Comparison of ENCODE assay signal across 9 cellular contexts in genomic region chr11:66082936-66083698, GRCh38. TPM values are rescaled to one million over a fixed set of nuclear protein-coding genes. Genes with fewer than 3 reads are reported as not detected.
DNase-seq lines count a peak whose midpoint lies in the region; ATAC-seq, FAIRE-seq and TF ChIP-seq lines count a peak whose summit lies in the region.
"Had no signal": no experiment of that assay in that cellular context is flagged by ENCODE, and none has a peak within 500 bp of the region (broad histone marks: within the 10 kb centered on the region; RNA-seq: fewer than 3 reads in every experiment).

No MANE protein-coding gene starts in this region.

- H3K9me3 Mint-ChIP-seq in osteocyte (ENCODE audit: unreplicated experiment): no peaks in the 10 kb centered on the region

- ATAC-seq in K562 (peak; percentile 77), GM21447 (IDR thresholded peaks at IDR 0.05; ENCODE audit: unreplicated experiment) (no peak), GM18870 (IDR thresholded peaks at IDR 0.05; ENCODE audit: unreplicated experiment) (no peak)

- H3K9me1 ChIP-seq in K562 (ENCODE audit: control insufficient read depth, insufficient read depth, low read length): no peaks in the 10 kb centered on the region

- TF ChIP-seq POLR2A in GM12892 (IDR thresholded peaks at IDR 0.05; ENCODE audit: low read depth, low read length): no peak
- TF ChIP-seq POLR2A in K562 (conservative IDR thresholded peaks at IDR 0.05): no peak

- peaks cover 61% of the 10 kb centered on the region for H3K79me2 ChIP-seq in K562 (ENCODE audit: control insufficient read depth, insufficient read depth, low read length)

- peak; percentile 48 for TF ChIP-seq EP300 in K562 (IDR thresholded peaks at IDR 0.05; ENCODE audit: low read length)

- peak overlapping the region; percentile 71 for H3K27ac Mint-ChIP-seq in osteocyte (ENCODE audit: unreplicated experiment)

- peak; percentile 62 for FAIRE-seq in GM12892 (lab: Jason Lieb, UNC)
- FAIRE-seq in K562 (lab: Jason Lieb, UNC): peak; percentile 78

- peak overlapping the region; percentile 6; the same call in 1 of the 2 replicates for H3K4me2 ChIP-seq in K562 (ENCODE audit: insufficient read depth, low read length)

- intact Hi-C loops in K562 (cut with micrococcal nuclease): loop anchor here (1.0 kb wide), 1 partner anchor 38 kb away; no protein-coding TSS in a partner anchor

- no peak overlapping the region for H3K4me3 ChIP-seq in K562

- H3K4me1 Mint-ChIP-seq in osteocyte (ENCODE audit: unreplicated experiment): peaks cover 52% of the 10 kb centered on the region

- H3K36me3 ChIP-seq in K562 (ENCODE audit: control insufficient read depth, insufficient read depth, low read length): no peaks in the 10 kb centered on the region

- no peak for TF ChIP-seq RAD21 in K562 (CRISPR knock-in tag; conservative IDR thresholded peaks at IDR 0.05 in 1 of 2, IDR thresholded peaks at IDR 0.05 in 1 of 2)

- H3K36me3 Mint-ChIP-seq in osteocyte (ENCODE audit: unreplicated experiment): peaks cover under 1% of the 10 kb centered on the region

- H3K4me3 Mint-ChIP-seq in osteocyte (ENCODE audit: unreplicated experiment): peak overlapping the region; percentile 2

- no TSS peak for BruUV-seq in K562 (replicated peaks; lab: Mats Ljungman, UMichigan)

- CTCF ChIA-PET in K562 (lab: Yijun Ruan, JAX; ENCODE audit: low intra/inter-chr PET ratio): no interaction called here

- peaks cover 13 to 46% of the 10 kb centered on the region in 2 experiments for H3K4me1 ChIP-seq in K562 (replicated peaks in 1 of 2; ENCODE audit: control insufficient read depth in 2 of 2, insufficient read depth in 2 of 2, low read length in 2 of 2)

- H3K9me3 ChIP-seq in K562 (replicated peaks; ENCODE audit: control insufficient read depth, insufficient read depth, low read depth, low read length): no peaks in the 10 kb centered on the region

- DNase-seq in GM12892 (ENCODE audit: insufficient read length) (no peak), NCI-H2227 treated with DMSO at 0.1 percent for 48 hours (lab: John Stamatoyannopoulos, UW) (peak; percentile 84), K562 (ENCODE audit: extremely low read depth in 1 of 4, low spot score in 3 of 4) (peak in 3 of 4 experiments; percentile 19 to 83 (median 75)), osteocyte (ENCODE audit: extremely low spot score, unreplicated experiment) (peak; percentile 11), SKM-1 (lab: John Stamatoyannopoulos, UW; ENCODE audit: unreplicated experiment) (no peak)
- no peak for DNase-seq in stimulated activated CD4-positive, alpha-beta T cell treated with anti-CD3 and anti-CD28 coated beads, Interleukin-1b, Interleukin-23, amount 100 ng/mL, for 48 hours
- DNase-seq: activated CD8-positive, alpha-beta memory T cell treated with anti-CD3 and anti-CD28 coated beads, Interleukin-2, amount 50 U/mL, for 4 hours had no signal

- POLR2A ChIA-PET in K562 (lab: Yijun Ruan, JAX): interaction anchor here (0.6 to 1.8 kb wide), 3 partner anchors 10 to 57 kb away, joined by 3 to 8 read pairs (median 4); no protein-coding TSS in a partner anchor

- no peak overlapping the region for H2AFZ ChIP-seq in K562 (ENCODE audit: low read depth, low read length)

- H4K20me1 ChIP-seq in K562 (replicated peaks; ENCODE audit: control insufficient read depth, insufficient read depth, low read length): 0 out of 2 replicates have a peak, but pooled peaks cover 3% of the 10 kb centered on the region

- no peaks in the 10 kb centered on the region for H3K27me3 Mint-ChIP-seq in osteocyte (ENCODE audit: unreplicated experiment)

- 28% methylated on average over 4 of the region's 4 CpGs for WGBS in K562 (ENCODE audit: insufficient coverage, low coverage, missing lambda C conversion rate)

- no peaks in the 10 kb centered on the region for H3K27me3 ChIP-seq in K562 (ENCODE audit: control insufficient read depth in 2 of 2, insufficient read depth in 2 of 2, low read length in 2 of 2)

- no peak overlapping the region for H3K9ac ChIP-seq in K562 (ENCODE audit: insufficient read depth in 1 of 2, low read depth in 2 of 2, low read length in 2 of 2)

- TF ChIP-seq CTCF in K562 (IDR thresholded peaks at IDR 0.05 in 2 of 3, conservative IDR thresholded peaks at IDR 0.05 in 1 of 3; ENCODE audit: insufficient read depth in 2 of 3, low read depth in 1 of 3, low read length in 3 of 3): no peak
- TF ChIP-seq CTCF in osteocyte (IDR thresholded peaks at IDR 0.05): no peak

- in situ Hi-C loops in K562 (cut with MboI): no loop called here

- H3K27ac ChIP-seq in K562 (ENCODE audit: extremely low read depth, low read depth, low read length): no peak overlapping the region

RNA-seq across cellular contexts. Expression of gene PACS1, which starts 13.0 kb away (rescaled TPM):
- 45.4 TPM for polyA plus RNA-seq in GM12892 (2012; ENCODE audit: missing spikeins)
- 112 and 174 TPM in 2 replicates for total RNA-seq in K562 (2011; cell fraction: chromatin; rRNA removed; ENCODE audit: low replicate concordance)
- total RNA-seq in K562 (2011; cell fraction: nucleolus; rRNA removed): 70.5 and 77.0 TPM in 2 replicates
- total RNA-seq in K562 (2011; cell fraction: nucleoplasm; rRNA removed): 73.4 and 92.7 TPM in 2 replicates
- total RNA-seq in K562 (2014; rRNA removed) (7.3 and 8.5 TPM in 2 replicates), K562 (2014; rRNA removed; fragmentation: Illumina TruSeq; extraction: Trizol) (6.6 and 12.0 TPM in 2 replicates), K562 (2015; rRNA removed; fragmentation: Illumina TruSeq; extraction: Trizol) (6.5 and 8.2 TPM in 2 replicates), K562 (2021) (25.6 and 28.1 TPM in 2 replicates), osteocyte (83.8 and 84.9 TPM in 2 replicates)
- polyA plus RNA-seq in K562 (2011; rRNA removed) (11.2 and 15.2 TPM in 2 replicates), K562 (2014; fragmentation: Illumina TruSeq; extraction: Trizol) (18.9 and 22.1 TPM in 2 replicates), K562 (2014; fragmentation: Nextera tagmentation; extraction: Ambion mirVana) (under 1 TPM; 0.34 to 0.38 TPM), K562 (2014; rRNA removed) (13.1 and 15.8 TPM in 2 replicates)
- 6.4 and 9.1 TPM in 2 replicates for polyA plus RNA-seq in K562 (2011; cell fraction: cytosol; rRNA removed)
- polyA plus RNA-seq in K562 (2011; cell fraction: nucleus; rRNA removed): 21.1 and 26.5 TPM in 2 replicates
- 18.7 and 25.8 TPM in 2 replicates for polyA plus RNA-seq in K562 (2012)
- 34.0 and 37.5 TPM in 2 replicates for polyA minus RNA-seq in K562 (2011; rRNA and poly(A)+ RNA removed)
- 26.1 and 37.0 TPM in 2 replicates for polyA minus RNA-seq in K562 (2011; cell fraction: cytosol; rRNA and poly(A)+ RNA removed)
- polyA minus RNA-seq in K562 (2011; cell fraction: nucleus; rRNA and poly(A)+ RNA removed): 15.1 and 22.9 TPM in 2 replicates

RNA-seq across cellular contexts. Expression of gene SF3B2, which starts 31.0 kb away (rescaled TPM):
- polyA plus RNA-seq in GM12892 (2012; ENCODE audit: missing spikeins): 134 TPM
- total RNA-seq in K562 (2011; cell fraction: chromatin; rRNA removed; ENCODE audit: low replicate concordance): 205 and 214 TPM in 2 replicates
- total RNA-seq in K562 (2011; cell fraction: nucleolus; rRNA removed): 106 and 120 TPM in 2 replicates
- total RNA-seq in K562 (2011; cell fraction: nucleoplasm; rRNA removed): 138 and 174 TPM in 2 replicates
- 215 TPM in 2 replicates for total RNA-seq in K562 (2014; rRNA removed)
- total RNA-seq in K562 (2014; rRNA removed; fragmentation: Illumina TruSeq; extraction: Trizol): 122 and 133 TPM in 2 replicates
- 157 and 163 TPM in 2 replicates for total RNA-seq in K562 (2015; rRNA removed; fragmentation: Illumina TruSeq; extraction: Trizol)
- 233 and 248 TPM in 2 replicates for total RNA-seq in K562 (2021)
- 60.8 and 85.9 TPM in 2 replicates for polyA plus RNA-seq in K562 (2011; rRNA removed)
- 79.1 and 143 TPM in 2 replicates for polyA plus RNA-seq in K562 (2011; cell fraction: cytosol; rRNA removed)
- polyA plus RNA-seq in K562 (2011; cell fraction: nucleus; rRNA removed): 147 and 154 TPM in 2 replicates
- 163 and 198 TPM in 2 replicates for polyA plus RNA-seq in K562 (2012)
- 236 and 246 TPM in 2 replicates for polyA plus RNA-seq in K562 (2014; fragmentation: Illumina TruSeq; extraction: Trizol)
- polyA plus RNA-seq in K562 (2014; fragmentation: Nextera tagmentation; extraction: Ambion mirVana): 10 to 100 TPM; 58.3 to 93.8 TPM
- polyA plus RNA-seq in K562 (2014; rRNA removed): 114 and 169 TPM in 2 replicates
- polyA minus RNA-seq in K562 (2011; rRNA and poly(A)+ RNA removed): 54.7 and 73.9 TPM in 2 replicates
- polyA minus RNA-seq in K562 (2011; cell fraction: cytosol; rRNA and poly(A)+ RNA removed): 70.6 and 94.1 TPM in 2 replicates
- polyA minus RNA-seq in K562 (2011; cell fraction: nucleus; rRNA and poly(A)+ RNA removed): 27.5 and 55.3 TPM in 2 replicates
- 193 and 198 TPM in 2 replicates for total RNA-seq in osteocyte

RNA-seq across cellular contexts. Expression of gene GAL3ST3, which starts 34.2 kb away (rescaled TPM):
- polyA plus RNA-seq in GM12892 (2012; ENCODE audit: missing spikeins): not detected
- total RNA-seq in K562 (2011; cell fraction: chromatin; rRNA removed; ENCODE audit: low replicate concordance): not detected in 2 replicates
- total RNA-seq in K562 (2011; cell fraction: nucleolus; rRNA removed): not detected in 2 replicates
- not detected in 2 replicates for total RNA-seq in K562 (2011; cell fraction: nucleoplasm; rRNA removed)
- total RNA-seq in K562 (2014; rRNA removed) (not detected in 2 replicates), K562 (2014; rRNA removed; fragmentation: Illumina TruSeq; extraction: Trizol) (not detected in 2 replicates), K562 (2015; rRNA removed; fragmentation: Illumina TruSeq; extraction: Trizol) (not detected in 2 replicates), K562 (2021) (not detected in 2 replicates), osteocyte (0.71 and 0.94 TPM in 2 replicates)
- polyA plus RNA-seq in K562 (2011; rRNA removed) (not detected in 2 replicates), K562 (2014; fragmentation: Illumina TruSeq; extraction: Trizol) (not detected in 2 replicates), K562 (2014; fragmentation: Nextera tagmentation; extraction: Ambion mirVana) (not detected), K562 (2014; rRNA removed) (not detected in 2 replicates)
- not detected in 2 replicates for polyA plus RNA-seq in K562 (2011; cell fraction: cytosol; rRNA removed)
- not detected in 2 replicates for polyA plus RNA-seq in K562 (2011; cell fraction: nucleus; rRNA removed)
- not detected in 2 replicates for polyA plus RNA-seq in K562 (2012)
- not detected in 2 replicates for polyA minus RNA-seq in K562 (2011; rRNA and poly(A)+ RNA removed)
- polyA minus RNA-seq in K562 (2011; cell fraction: cytosol; rRNA and poly(A)+ RNA removed): not detected in 2 replicates
- polyA minus RNA-seq in K562 (2011; cell fraction: nucleus; rRNA and poly(A)+ RNA removed): not detected in 2 replicates

RNA-seq across cellular contexts. Expression of gene CATSPER1, which starts 56.8 kb away (rescaled TPM):
- polyA plus RNA-seq in GM12892 (2012; ENCODE audit: missing spikeins): not detected
- total RNA-seq in K562 (2011; cell fraction: chromatin; rRNA removed; ENCODE audit: low replicate concordance): 0.60 and 2.4 TPM in 2 replicates
- 0.39 and 3.2 TPM in 2 replicates for total RNA-seq in K562 (2011; cell fraction: nucleolus; rRNA removed)
- 0.95 and 1.5 TPM in 2 replicates for total RNA-seq in K562 (2011; cell fraction: nucleoplasm; rRNA removed)
- total RNA-seq in K562 (2014; rRNA removed) (0.04 and 0.32 TPM in 2 replicates), K562 (2014; rRNA removed; fragmentation: Illumina TruSeq; extraction: Trizol) (0.13 and 0.47 TPM in 2 replicates), K562 (2015; rRNA removed; fragmentation: Illumina TruSeq; extraction: Trizol) (0.45 and 0.47 TPM in 2 replicates), K562 (2021) (0.56 and 1.1 TPM in 2 replicates), osteocyte (0.54 and 1.1 TPM in 2 replicates)
- polyA plus RNA-seq in K562 (2011; rRNA removed) (1.4 and 3.3 TPM in 2 replicates), K562 (2014; fragmentation: Illumina TruSeq; extraction: Trizol) (0.21 and 0.46 TPM in 2 replicates), K562 (2014; fragmentation: Nextera tagmentation; extraction: Ambion mirVana) (1 to 10 TPM in 1 of 2 experiments, under 1 TPM in 1; 0.76 to 1.5 TPM), K562 (2014; rRNA removed) (0.85 and 1.1 TPM in 2 replicates)
- 0.84 and 3.5 TPM in 2 replicates for polyA plus RNA-seq in K562 (2011; cell fraction: cytosol; rRNA removed)
- 0.46 and 1.6 TPM in 2 replicates for polyA plus RNA-seq in K562 (2011; cell fraction: nucleus; rRNA removed)
- 2.2 and 2.5 TPM in 2 replicates for polyA plus RNA-seq in K562 (2012)
- polyA minus RNA-seq in K562 (2011; rRNA and poly(A)+ RNA removed): 0.09 and 0.81 TPM in 2 replicates
- polyA minus RNA-seq in K562 (2011; cell fraction: cytosol; rRNA and poly(A)+ RNA removed): 0.86 TPM in 1 of 2 replicates, not detected in the other
- polyA minus RNA-seq in K562 (2011; cell fraction: nucleus; rRNA and poly(A)+ RNA removed): 0.40 and 0.44 TPM in 2 replicates

Comparison
In these comparisons a context has a peak if more than half of its experiments do, and no peak if none do; other contexts are left out.
1. DNase-seq: peak in NCI-H2227 treated with DMSO at 0.1 percent for 48 hours (single experiment), K562 (3 of 4) and osteocyte (single experiment); none in GM12892 (single experiment), stimulated activated CD4-positive, alpha-beta T cell treated with anti-CD3 and anti-CD28 coated beads, Interleukin-1b, Interleukin-23, amount 100 ng/mL, for 48 hours (single experiment) and SKM-1 (single experiment).